Comparison of ENCODE assay signal across 9 cellular contexts in the genomic region with DNA sequence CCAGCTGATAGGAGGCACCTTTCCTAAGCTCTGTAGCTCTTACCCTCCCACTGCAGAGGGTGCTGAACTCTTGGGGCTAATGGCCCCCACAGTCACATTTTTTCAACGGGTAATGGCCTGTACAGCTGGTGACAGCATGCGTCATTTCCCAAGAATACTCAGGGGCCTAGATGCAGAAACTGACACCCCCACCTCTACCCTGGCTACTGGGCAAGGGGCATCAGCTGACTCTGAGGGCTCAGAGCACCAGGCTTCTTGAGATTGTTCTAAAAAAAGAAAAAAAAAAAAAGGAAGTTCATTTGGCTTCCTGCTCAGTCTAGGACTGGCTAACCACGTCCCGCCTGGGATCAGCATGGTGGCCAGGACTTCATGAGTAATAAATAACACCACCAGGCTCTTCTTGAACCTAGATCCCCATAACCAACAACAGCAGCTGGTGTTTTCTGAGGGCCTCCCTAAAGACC. TPM values are rescaled to one million over a fixed set of nuclear protein-coding genes. Genes with fewer than 3 reads are reported as not detected.
A peak's percentile ranks its signal among the peaks of the same experiment; 100 is the strongest.
DNase-seq lines count a peak whose midpoint lies in the region; ATAC-seq and TF ChIP-seq lines count a peak whose summit lies in the region.
"Had no signal": no experiment of that assay in that cellular context is flagged by ENCODE, and none has a peak within 500 bp of the region (broad histone marks: within the 10 kb centered on the region; RNA-seq: fewer than 3 reads in every experiment).

No MANE protein-coding gene starts in this region.

- peak overlapping the region; percentile 28 for H3K4me2 ChIP-seq in smooth muscle cell

- TF ChIP-seq CTCF in HL-60 (IDR thresholded peaks at IDR 0.05; ENCODE audit: insufficient read depth, low read length), result no peak
- TF ChIP-seq CTCF in smooth muscle cell (IDR thresholded peaks at IDR 0.05; ENCODE audit: borderline replicate concordance, insufficient read depth, poor library complexity, severe bottlenecking), result no peak

- no peaks in the 10 kb centered on the region for H4K20me1 ChIP-seq in smooth muscle cell (ENCODE audit: low read depth)

- no peak overlapping the region for H3K27ac ChIP-seq in HL-60 (replicated peaks)
- peak overlapping the region; percentile 27 for H3K27ac ChIP-seq in smooth muscle cell (ENCODE audit: low read depth)

- H3K4me3 ChIP-seq in HL-60 (replicated peaks; ENCODE audit: insufficient read depth, low read length), result no peak overlapping the region
- H3K4me3 ChIP-seq in smooth muscle cell, result no peak overlapping the region

- no peaks in the 10 kb centered on the region for H3F3A ChIP-seq in smooth muscle cell (ENCODE audit: low read depth)

- 45% methylated on average over 4 of the region's 4 CpGs for WGBS in smooth muscle cell (ENCODE audit: low lambda C conversion rate)

- H3K9ac ChIP-seq in smooth muscle cell (ENCODE audit: low read depth), result no peak overlapping the region

- H3K9me3 ChIP-seq in smooth muscle cell (replicated peaks; ENCODE audit: low read depth), result no peaks in the 10 kb centered on the region

- no peak overlapping the region for H2AFZ ChIP-seq in smooth muscle cell (ENCODE audit: low read depth)

- H3K27me3 ChIP-seq in HL-60 (ENCODE audit: insufficient read depth, poor library complexity, severe bottlenecking) (no peaks in the 10 kb centered on the region), smooth muscle cell (ENCODE audit: low read depth) (no peaks in the 10 kb centered on the region)

- H3K79me2 ChIP-seq in smooth muscle cell (ENCODE audit: low read depth), result no peaks in the 10 kb centered on the region

- peaks cover 5% of the 10 kb centered on the region for H3K4me1 ChIP-seq in smooth muscle cell (ENCODE audit: low read depth)

- peak; percentile 10 to 41 for DNase-seq in HL-60 (ENCODE audit: low read depth in 1 of 2, low spot score in 1 of 2)
- peak; percentile 80 for DNase-seq in UCSD-AML1 (lab: John Stamatoyannopoulos, UW; ENCODE audit: unreplicated experiment)
- peak; percentile 87 for DNase-seq in kidney tubule cell (ENCODE audit: low spot score)
- DNase-seq in smooth muscle cell (lab: John Stamatoyannopoulos, UW; ENCODE audit: unreplicated experiment), result no peak
- DNase-seq in DMS79 treated with DMSO at 0.1 percent for 48 hours (lab: John Stamatoyannopoulos, UW), result no peak
- DNase-seq: NCI-H526 treated with DMSO at 0.1 percent for 48 hours had no signal

- ATAC-seq in HG03439 (IDR thresholded peaks at IDR 0.05; ENCODE audit: unreplicated experiment) (no peak), GM21528 (IDR thresholded peaks at IDR 0.05; ENCODE audit: low FRiP score, unreplicated experiment) (no peak), GM21723 (IDR thresholded peaks at IDR 0.05; ENCODE audit: unreplicated experiment) (no peak)

- H3K36me3 ChIP-seq in smooth muscle cell (ENCODE audit: low read depth), result no peaks in the 10 kb centered on the region

RNA-seq across cellular contexts. Expression of a gene that starts 35.2 kb away (rescaled TPM):
- 133 and 166 TPM in 2 replicates for total RNA-seq in smooth muscle cell
- polyA plus RNA-seq in smooth muscle cell, result 418 and 450 TPM in 2 replicates

Comparison
In these comparisons a context has a peak if more than half of its experiments do, and no peak if none do; other contexts are left out.
1. DNase-seq: peak in HL-60 (2 of 2), UCSD-AML1 (single experiment) and kidney tubule cell (single experiment); none in smooth muscle cell (single experiment) and DMS79 treated with DMSO at 0.1 percent for 48 hours (single experiment).